Comparison of ENCODE assay signal across 22 cellular contexts in genomic region chr1:182626527-182626926, GRCh38. TPM values are rescaled to one million over a fixed set of nuclear protein-coding genes. Genes with fewer than 3 reads are reported as not detected.
"Had no signal": no experiment of that assay in that cellular context is flagged by ENCODE, and none has a peak within 500 bp of the region (broad histone marks: within the 10 kb centered on the region; RNA-seq: fewer than 3 reads in every experiment).

No MANE protein-coding gene starts in this region.

- H3K36me3 Mint-ChIP-seq: activated naive CD4-positive, alpha-beta T cell treated with anti-CD3 and anti-CD28 coated beads, Interleukin-2, amount 50 U/mL, for 24 hours had no signal

- DNase-seq: activated CD4-positive, alpha-beta T cell treated with anti-CD3 and anti-CD28 coated beads, Interleukin-2, amount 10 ng/mL, durations not matched to agents 7 days and 5 days; activated CD4-positive, CD25-positive, alpha-beta regulatory T cell; activated CD8-positive, alpha-beta T cell treated with anti-CD3 and anti-CD28 coated beads, Interleukin-2, amount 10 ng/mL, durations not matched to agents 7 days and 5 days; activated gamma-delta T cell; activated T-cell treated with anti-CD3 and anti-CD28 coated beads, Interleukin-2, amount 50 U/mL, for 48 hours; dermis blood vessel endothelial cell; effector memory CD4-positive, alpha-beta T cell; foreskin melanocyte; glutamatergic neuron; hippocampal formation; left colon; stimulated activated CD4-positive, alpha-beta T cell treated with anti-CD3 and anti-CD28 coated beads, Interleukin-2, amount 100 ng/mL, for 24 hours; T-helper 1 cell; T1000; transverse colon had no signal

- H3K4me3 Mint-ChIP-seq: activated CD4-positive, alpha-beta T cell treated with anti-CD3 and anti-CD28 coated beads, Interleukin-2, amount 10 ng/mL, durations not matched to agents 7 days and 5 days; activated CD8-positive, alpha-beta T cell treated with anti-CD3 and anti-CD28 coated beads, Interleukin-2, amount 10 ng/mL, durations not matched to agents 7 days and 5 days; activated naive CD4-positive, alpha-beta T cell treated with anti-CD3 and anti-CD28 coated beads, Interleukin-2, amount 50 U/mL, for 24 hours; stimulated activated naive CD8-positive, alpha-beta T cell treated with anti-CD3 and anti-CD28 coated beads, Interleukin-15, Interleukin-2, amounts not matched to agents 100 ng/mL and 50 ng/mL, for 24 hours had no signal

- H3K27me3 ChIP-seq: ascending aorta, transverse colon, vagina had no signal

- H3K9me3 Mint-ChIP-seq: activated naive CD4-positive, alpha-beta T cell treated with anti-CD3 and anti-CD28 coated beads, Interleukin-2, amount 50 U/mL, for 24 hours; stimulated activated naive CD8-positive, alpha-beta T cell treated with anti-CD3 and anti-CD28 coated beads, Interleukin-15, Interleukin-2, amounts not matched to agents 100 ng/mL and 50 ng/mL, for 24 hours had no signal

- H3K27ac ChIP-seq: ascending aorta, transverse colon, vagina had no signal

- H3K4me3 ChIP-seq: ascending aorta, transverse colon, vagina had no signal

- H3K27me3 Mint-ChIP-seq: activated naive CD4-positive, alpha-beta T cell treated with anti-CD3 and anti-CD28 coated beads, Interleukin-2, amount 50 U/mL, for 24 hours; progenitor cell of endocrine pancreas had no signal

- H3K36me3 ChIP-seq: ascending aorta, transverse colon, vagina had no signal

- H3K9me3 ChIP-seq: ascending aorta, transverse colon, vagina had no signal

- H3K27ac Mint-ChIP-seq: activated CD4-positive, alpha-beta T cell treated with anti-CD3 and anti-CD28 coated beads, Interleukin-2, amount 10 ng/mL, durations not matched to agents 7 days and 5 days; activated CD8-positive, alpha-beta T cell treated with anti-CD3 and anti-CD28 coated beads, Interleukin-2, amount 10 ng/mL, durations not matched to agents 7 days and 5 days; activated naive CD4-positive, alpha-beta T cell treated with anti-CD3 and anti-CD28 coated beads, Interleukin-2, amount 50 U/mL, for 24 hours; progenitor cell of endocrine pancreas had no signal

- ATAC-seq: activated CD8-positive, alpha-beta T cell treated with anti-CD3 and anti-CD28 coated beads, Interleukin-2, amount 10 ng/mL, durations not matched to agents 7 days and 5 days; left colon had no signal

RNA-seq across cellular contexts. Expression of gene RGS8, which starts 57.9 kb away (rescaled TPM):
- total RNA-seq: activated CD4-positive, alpha-beta T cell treated with anti-CD3 and anti-CD28 coated beads, Interleukin-2, amount 10 ng/mL, durations not matched to agents 7 days and 5 days; activated CD8-positive, alpha-beta T cell treated with anti-CD3 and anti-CD28 coated beads, Interleukin-2, amount 10 ng/mL, durations not matched to agents 7 days and 5 days; ascending aorta; dermis blood vessel endothelial cell; fibroblast of lung; left colon; mononuclear cell; vagina had no signal
- polyA plus RNA-seq: fibroblast of lung had no signal
